Comparison of ENCODE assay signal across 16 cellular contexts in the genomic region with DNA sequence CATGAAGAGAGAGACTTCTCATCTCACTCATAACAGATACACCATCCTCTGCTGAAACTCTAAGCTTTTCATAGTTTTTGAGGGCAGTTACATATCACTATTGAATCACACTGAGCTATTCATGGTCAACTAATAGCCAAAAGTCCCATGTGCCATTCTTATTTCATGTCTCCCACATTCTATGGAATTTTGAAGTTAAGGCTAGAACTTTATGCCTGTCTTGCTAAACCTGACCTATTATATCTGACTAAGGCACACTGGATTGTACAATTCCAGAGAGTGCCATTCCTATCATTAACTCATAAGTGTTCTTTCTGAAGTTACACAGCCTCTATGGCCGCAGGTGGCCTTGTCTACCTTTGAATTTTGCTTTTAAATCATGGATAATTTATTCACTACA.
"Had no signal": no experiment of that assay in that cellular context is flagged by ENCODE, and none has a peak within 500 bp of the region (broad histone marks: within the 10 kb centered on the region; RNA-seq: fewer than 3 reads in every experiment).

No MANE protein-coding gene starts in this region.

- H3K27ac ChIP-seq: lower lobe of right lung, neural progenitor cell, ovary, right lobe of liver, stomach, thoracic aorta had no signal

- H3K9ac ChIP-seq: neural progenitor cell had no signal

- H3K36me3 ChIP-seq: lower lobe of right lung, neural progenitor cell, ovary, right lobe of liver, spleen, stomach, thoracic aorta had no signal

- H3K27me3 Mint-ChIP-seq: activated naive CD8-positive, alpha-beta T cell treated with anti-CD3 and anti-CD28 coated beads, Interleukin-2, amount 50 U/mL, for 24 hours had no signal

- DNase-seq: activated CD4-positive, alpha-beta T cell treated with anti-CD3 and anti-CD28 coated beads, Interleukin-2, amount 50 U/mL, for 4 hours; activated CD4-positive, CD25-positive, alpha-beta regulatory T cell treated with anti-CD3 and anti-CD28 coated beads, Interleukin-2, amount 50 U/mL, for 72 hours; activated naive CD4-positive, alpha-beta T cell treated with anti-CD3 and anti-CD28 coated beads for 36 hours; activated naive CD8-positive, alpha-beta T cell treated with anti-CD3 and anti-CD28 coated beads, Interleukin-2, amount 50 U/mL, for 24 hours; activated T-cell treated with anti-CD3 and anti-CD28 coated beads for 4 hours; caudate nucleus; effector CD8-positive, alpha-beta T cell; lower lobe of right lung; midbrain; ovary; right lobe of liver; spleen; stimulated activated CD4-positive, alpha-beta T cell treated with anti-CD3 and anti-CD28 coated beads, Interleukin-1b, Interleukin-23, amount 100 ng/mL, for 48 hours; stomach had no signal

- H3K4me2 ChIP-seq: neural progenitor cell had no signal

- H3K27me3 ChIP-seq: neural progenitor cell, ovary, right lobe of liver, spleen, stomach had no signal

- H3K4me3 Mint-ChIP-seq: activated naive CD4-positive, alpha-beta T cell treated with anti-CD3 and anti-CD28 coated beads for 36 hours; activated naive CD8-positive, alpha-beta T cell treated with anti-CD3 and anti-CD28 coated beads, Interleukin-2, amount 50 U/mL, for 24 hours; neural progenitor cell had no signal

- H3K4me3 ChIP-seq: lower lobe of right lung, neural progenitor cell, ovary, right lobe of liver, spleen, stomach, thoracic aorta had no signal

- H3K4me1 ChIP-seq: neural progenitor cell, right lobe of liver had no signal

- H3K4me1 Mint-ChIP-seq: neural progenitor cell had no signal

- H3K9me3 Mint-ChIP-seq: activated naive CD4-positive, alpha-beta T cell treated with anti-CD3 and anti-CD28 coated beads for 36 hours; activated naive CD8-positive, alpha-beta T cell treated with anti-CD3 and anti-CD28 coated beads, Interleukin-2, amount 50 U/mL, for 24 hours; neural progenitor cell had no signal

- H3K27ac Mint-ChIP-seq: activated naive CD4-positive, alpha-beta T cell treated with anti-CD3 and anti-CD28 coated beads for 36 hours; activated naive CD8-positive, alpha-beta T cell treated with anti-CD3 and anti-CD28 coated beads, Interleukin-2, amount 50 U/mL, for 24 hours; neural progenitor cell had no signal

- H2AFZ ChIP-seq: neural progenitor cell had no signal

- H3K9me3 ChIP-seq: lower lobe of right lung, ovary, right lobe of liver, spleen, stomach, thoracic aorta had no signal
